Comparison of ENCODE assay signal across 8 cellular contexts in the genomic region with DNA sequence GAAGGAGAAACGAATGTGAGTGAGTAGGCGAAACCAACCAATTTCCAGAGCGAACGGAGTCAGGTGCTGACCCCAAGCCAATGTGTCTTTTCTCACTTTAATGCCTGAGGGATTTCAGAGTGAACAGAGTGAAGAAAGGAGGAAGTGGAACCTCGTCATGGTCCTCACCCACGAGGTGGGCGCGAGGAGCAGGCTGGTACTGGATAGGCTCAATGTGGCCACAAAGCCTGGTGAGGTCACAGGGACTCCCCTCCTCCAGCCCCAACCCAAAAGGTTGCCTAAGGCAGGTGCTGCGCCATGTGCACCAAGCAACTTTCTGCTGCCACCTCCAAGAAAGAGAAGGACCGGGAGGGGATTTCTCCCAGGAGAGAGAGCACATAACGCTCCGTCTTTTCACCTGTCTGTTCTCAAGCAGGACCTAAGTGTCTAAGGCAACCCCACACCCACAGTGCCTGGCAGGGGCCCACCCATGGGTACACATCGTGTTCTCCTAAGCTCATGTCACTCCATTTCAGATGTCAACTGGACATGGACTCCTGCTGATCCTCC. TPM values are rescaled to one million over a fixed set of nuclear protein-coding genes. Genes with fewer than 3 reads are reported as not detected.
A peak's percentile ranks its signal among the peaks of the same experiment; 100 is the strongest.
DNase-seq lines count a peak whose midpoint lies in the region; ATAC-seq and TF ChIP-seq lines count a peak whose summit lies in the region.

No MANE protein-coding gene starts in this region.

- H3K27me3 ChIP-seq in duodenal mucosa (ENCODE audit: control insufficient read depth in 1 of 2, insufficient read depth in 2 of 2, low read length in 2 of 2): peaks cover 5 to 6% of the 10 kb centered on the region in 2 donors

- H3K27ac ChIP-seq in duodenal mucosa (ENCODE audit: low read depth, low read length): peak overlapping the region; percentile 0

- no peaks in the 10 kb centered on the region for H3K9me3 Mint-ChIP-seq in activated CD8-positive, alpha-beta memory T cell treated with anti-CD3 and anti-CD28 coated beads, Interleukin-2, amount 10 ng/mL, durations not matched to agents 7 days and 5 days (ENCODE audit: low read depth)

- CTCF ChIA-PET in activated CD8-positive, alpha-beta memory T cell treated with anti-CD3 and anti-CD28 coated beads, Interleukin-2, amount 10 ng/mL, durations not matched to agents 7 days and 5 days (lab: Charles Lee): interaction anchor here (0.7 to 8.6 kb wide), 3 partner anchors 32 to 65 kb away, joined by 3 to 81 read pairs (median 11); no protein-coding TSS in a partner anchor

- peaks cover 77% of the 10 kb centered on the region for H3K4me1 Mint-ChIP-seq in activated CD8-positive, alpha-beta memory T cell treated with anti-CD3 and anti-CD28 coated beads, Interleukin-2, amount 10 ng/mL, durations not matched to agents 7 days and 5 days

- H3K4me3 Mint-ChIP-seq in activated CD8-positive, alpha-beta memory T cell treated with anti-CD3 and anti-CD28 coated beads, Interleukin-2, amount 10 ng/mL, durations not matched to agents 7 days and 5 days: peak overlapping the region; percentile 9

- TF ChIP-seq CTCF in NB4 (IDR thresholded peaks at IDR 0.05; ENCODE audit: low read depth, low read length): no peak

- no peaks in the 10 kb centered on the region for H3K27me3 Mint-ChIP-seq in activated CD8-positive, alpha-beta memory T cell treated with anti-CD3 and anti-CD28 coated beads, Interleukin-2, amount 10 ng/mL, durations not matched to agents 7 days and 5 days

- H3K36me3 Mint-ChIP-seq in activated CD8-positive, alpha-beta memory T cell treated with anti-CD3 and anti-CD28 coated beads, Interleukin-2, amount 10 ng/mL, durations not matched to agents 7 days and 5 days: peaks cover 46% of the 10 kb centered on the region

- H3K36me3 ChIP-seq in duodenal mucosa (ENCODE audit: control insufficient read depth in 1 of 2, insufficient read depth in 2 of 2, low read length in 2 of 2): no peaks in the 10 kb centered on the region

- no peak for DNase-seq in activated CD8-positive, alpha-beta memory T cell treated with anti-CD3 and anti-CD28 coated beads, Interleukin-2, amount 10 ng/mL, durations not matched to agents 7 days and 5 days
- DNase-seq in activated CD8-positive, alpha-beta memory T cell treated with anti-CD3 and anti-CD28 coated beads, Interleukin-2, amount 50 U/mL, for 48 hours: no peak
- DNase-seq in NB4 (ENCODE audit: low read depth) (peak; percentile 93), cortex of kidney (lab: John Stamatoyannopoulos, UW) (no peak), NCI-H526 (lab: John Stamatoyannopoulos, UW) (no peak), NCI-H1105 treated with DMSO at 0.1 percent for 48 hours (lab: John Stamatoyannopoulos, UW) (no peak)

- H3K4me3 ChIP-seq in NB4 (ENCODE audit: low read depth, low read length) (peak overlapping the region; percentile 100), duodenal mucosa (ENCODE audit: low read depth in 1 of 2, low read length in 2 of 2) (no peak overlapping the region)

- peaks cover 15 to 28% of the 10 kb centered on the region in 2 donors for H3K4me1 ChIP-seq in duodenal mucosa (ENCODE audit: control insufficient read depth in 1 of 2, insufficient read depth in 2 of 2, low read length in 2 of 2)

- peak overlapping the region; percentile 59 for H3K27ac Mint-ChIP-seq in activated CD8-positive, alpha-beta memory T cell treated with anti-CD3 and anti-CD28 coated beads, Interleukin-2, amount 10 ng/mL, durations not matched to agents 7 days and 5 days

- H3K9ac ChIP-seq in duodenal mucosa (ENCODE audit: low read depth in 1 of 2, low read length in 2 of 2): no peak overlapping the region

- no peaks in the 10 kb centered on the region for H3K9me3 ChIP-seq in duodenal mucosa (ENCODE audit: control insufficient read depth in 1 of 2, low read length in 2 of 2)

- no peak for ATAC-seq in activated CD8-positive, alpha-beta memory T cell treated with anti-CD3 and anti-CD28 coated beads, Interleukin-2, amount 10 ng/mL, durations not matched to agents 7 days and 5 days
- peak; percentile 76 for ATAC-seq in HG02623 (IDR thresholded peaks at IDR 0.05; ENCODE audit: unreplicated experiment)

- peak; percentile 73 for TF ChIP-seq POLR2A in NB4 (IDR thresholded peaks at IDR 0.05; ENCODE audit: extremely low read depth, insufficient read length)

RNA-seq across cellular contexts. Expression of a gene that starts 3.8 kb away (rescaled TPM):
- 10 to 100 TPM; 37.5 to 47.8 TPM for total RNA-seq in activated CD8-positive, alpha-beta memory T cell treated with anti-CD3 and anti-CD28 coated beads, Interleukin-2, amount 10 ng/mL, durations not matched to agents 7 days and 5 days
